Comparison of ENCODE assay signal across 1 cellular context in the genomic region with DNA sequence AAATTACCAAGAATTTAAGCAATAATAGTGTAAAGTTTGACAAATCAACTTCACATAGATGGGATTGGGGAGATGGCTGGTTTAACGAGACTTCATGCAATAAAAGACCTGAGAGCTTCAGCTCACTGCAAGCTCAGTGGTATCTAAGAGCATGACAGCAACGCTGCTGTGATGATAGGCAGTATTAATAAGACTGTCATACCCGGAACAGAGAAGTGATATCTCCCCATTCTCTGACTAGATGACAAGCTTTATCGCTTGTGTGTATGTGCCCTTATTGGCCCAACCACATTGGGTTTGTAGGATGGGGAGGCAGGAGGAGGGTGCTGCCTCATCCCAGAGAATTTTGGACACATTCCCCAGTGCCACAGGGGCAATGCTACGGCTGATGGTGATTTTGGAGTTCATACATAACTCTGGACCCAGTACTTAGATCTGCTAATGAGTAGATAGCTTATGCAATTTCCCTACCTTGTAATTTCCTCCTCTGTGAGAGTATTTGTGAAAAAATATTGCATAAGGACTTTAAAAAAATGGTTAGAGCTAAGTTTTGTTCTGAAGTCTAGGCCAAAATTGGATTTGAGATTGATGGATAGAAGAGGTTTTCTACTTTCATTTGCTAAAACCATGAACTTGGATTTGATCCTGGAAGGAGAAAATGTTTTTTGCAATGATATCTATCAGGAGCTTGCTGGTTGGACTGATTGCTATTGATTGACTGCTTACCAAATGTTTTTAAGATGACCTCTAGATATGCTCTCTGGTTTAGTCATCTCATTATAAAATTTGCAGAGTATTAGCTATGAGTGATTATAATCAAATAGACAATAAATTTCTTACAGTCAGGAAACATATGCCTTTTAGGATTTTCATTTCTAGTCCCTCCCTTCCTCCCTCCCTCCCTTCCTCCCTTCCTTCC.
TF ChIP-seq lines count a peak whose summit lies in the region.

No MANE protein-coding gene starts in this region.

TF ChIP-seq in SK-N-SH, 30 proteins besides CTCF, POLR2A, EP300 and RAD21:
- no peak for TF ChIP-seq ELF1 (IDR thresholded peaks at IDR 0.05)
- TF ChIP-seq TCF12 (IDR thresholded peaks at IDR 0.05) = peak; percentile 45
- no peak for TF ChIP-seq TAF1 (IDR thresholded peaks at IDR 0.05; ENCODE audit: borderline replicate concordance, low read depth, low read length)
- TF ChIP-seq PBX3 (IDR thresholded peaks at IDR 0.05) = peak; percentile 63
- TF ChIP-seq JUND (IDR thresholded peaks at IDR 0.05) = peak; percentile 14; the same call in 1 of the 2 replicates
TF ChIP-seq in SK-N-SH: peak in this region for 3.
